1 cellular context compared by ENCODE assay signal in genomic region chr12:39442895-39443703, GRCh38.
TF ChIP-seq lines count a peak whose summit lies in the region.

A gene with protein sequence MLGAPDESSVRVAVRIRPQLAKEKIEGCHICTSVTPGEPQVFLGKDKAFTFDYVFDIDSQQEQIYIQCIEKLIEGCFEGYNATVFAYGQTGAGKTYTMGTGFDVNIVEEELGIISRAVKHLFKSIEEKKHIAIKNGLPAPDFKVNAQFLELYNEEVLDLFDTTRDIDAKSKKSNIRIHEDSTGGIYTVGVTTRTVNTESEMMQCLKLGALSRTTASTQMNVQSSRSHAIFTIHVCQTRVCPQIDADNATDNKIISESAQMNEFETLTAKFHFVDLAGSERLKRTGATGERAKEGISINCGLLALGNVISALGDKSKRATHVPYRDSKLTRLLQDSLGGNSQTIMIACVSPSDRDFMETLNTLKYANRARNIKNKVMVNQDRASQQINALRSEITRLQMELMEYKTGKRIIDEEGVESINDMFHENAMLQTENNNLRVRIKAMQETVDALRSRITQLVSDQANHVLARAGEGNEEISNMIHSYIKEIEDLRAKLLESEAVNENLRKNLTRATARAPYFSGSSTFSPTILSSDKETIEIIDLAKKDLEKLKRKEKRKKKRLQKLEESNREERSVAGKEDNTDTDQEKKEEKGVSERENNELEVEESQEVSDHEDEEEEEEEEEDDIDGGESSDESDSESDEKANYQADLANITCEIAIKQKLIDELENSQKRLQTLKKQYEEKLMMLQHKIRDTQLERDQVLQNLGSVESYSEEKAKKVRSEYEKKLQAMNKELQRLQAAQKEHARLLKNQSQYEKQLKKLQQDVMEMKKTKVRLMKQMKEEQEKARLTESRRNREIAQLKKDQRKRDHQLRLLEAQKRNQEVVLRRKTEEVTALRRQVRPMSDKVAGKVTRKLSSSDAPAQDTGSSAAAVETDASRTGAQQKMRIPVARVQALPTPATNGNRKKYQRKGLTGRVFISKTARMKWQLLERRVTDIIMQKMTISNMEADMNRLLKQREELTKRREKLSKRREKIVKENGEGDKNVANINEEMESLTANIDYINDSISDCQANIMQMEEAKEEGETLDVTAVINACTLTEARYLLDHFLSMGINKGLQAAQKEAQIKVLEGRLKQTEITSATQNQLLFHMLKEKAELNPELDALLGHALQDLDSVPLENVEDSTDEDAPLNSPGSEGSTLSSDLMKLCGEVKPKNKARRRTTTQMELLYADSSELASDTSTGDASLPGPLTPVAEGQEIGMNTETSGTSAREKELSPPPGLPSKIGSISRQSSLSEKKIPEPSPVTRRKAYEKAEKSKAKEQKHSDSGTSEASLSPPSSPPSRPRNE (N-terminal part only) (minus strand): TSS chr12:39443120. CDS start chr12:39442970, 150 bp downstream.

TF ChIP-seq in K562, 482 proteins besides CTCF, POLR2A, EP300 and RAD21 (continued from another document and continues in another):
- TF ChIP-seq ZNF518B (CRISPR knock-in tag; IDR thresholded peaks at IDR 0.05) (no peak), MAZ (CRISPR knock-in tag; conservative IDR thresholded peaks at IDR 0.05 in 1 of 2, IDR thresholded peaks at IDR 0.05 in 1 of 2) (peak; percentile 95 to 97), RBM34 (IDR thresholded peaks at IDR 0.05; ENCODE audit: borderline replicate concordance, insufficient read depth, low read length) (no peak), ESRRB (CRISPR knock-in tag; IDR thresholded peaks at IDR 0.05; ENCODE audit: borderline replicate concordance) (no peak), POLR2B (IDR thresholded peaks at IDR 0.05; ENCODE audit: low read depth, partially characterized antibody) (peak; percentile 62), DDX20 (tag; IDR thresholded peaks at IDR 0.05; ENCODE audit: low read depth) (no peak), GATAD2B (IDR thresholded peaks at IDR 0.05; ENCODE audit: borderline replicate concordance) (0 out of 2 replicates have a peak, but pooled peaks have one; percentile 66), EZH2 (IDR thresholded peaks at IDR 0.05; ENCODE audit: borderline replicate concordance, low read depth, low read length) (no peak), HNRNPLL (IDR thresholded peaks at IDR 0.05; ENCODE audit: low read depth, low read length, poor library complexity, severe bottlenecking) (no peak), ZBTB12 (CRISPR knock-in tag; IDR thresholded peaks at IDR 0.05) (no peak), BRD4 (IDR thresholded peaks at IDR 0.05) (no peak), ILK (tag; IDR thresholded peaks at IDR 0.05; ENCODE audit: borderline replicate concordance, low read depth) (no peak), RBFOX2 (IDR thresholded peaks at IDR 0.05; ENCODE audit: low read depth, low read length) (peak; percentile 99), FOSL1 (tag; conservative IDR thresholded peaks at IDR 0.05) (peak; percentile 83), SRF (CRISPR knock-in tag; IDR thresholded peaks at IDR 0.05) (peak in 1 of 2 experiments; percentile 38; a peak in 1 of 4 replicates), SP2 (IDR thresholded peaks at IDR 0.05; ENCODE audit: extremely low read depth, low read depth, low read length, poor library complexity, severe bottlenecking) (no peak), MCM5 (IDR thresholded peaks at IDR 0.05; ENCODE audit: low read depth) (no peak), ZNF239 (CRISPR knock-in tag; IDR thresholded peaks at IDR 0.05) (0 out of 2 replicates have a peak, but pooled peaks have one; percentile 13), SNRNP70 (optimal IDR thresholded peaks at IDR 0.05; ENCODE audit: low read depth, low read length) (no peak), RERE (CRISPR knock-in tag; IDR thresholded peaks at IDR 0.05; ENCODE audit: borderline replicate concordance) (0 out of 2 replicates have a peak, but pooled peaks have one; percentile 50), RBM39 (optimal IDR thresholded peaks at IDR 0.05; ENCODE audit: low read depth, low read length) (no peak), NR4A1 (CRISPR knock-in tag; IDR thresholded peaks at IDR 0.05) (no peak), NR4A1 (tag; IDR thresholded peaks at IDR 0.05) (no peak; the same call in 1 of the 2 replicates), NR2C2 (CRISPR knock-in tag; IDR thresholded peaks at IDR 0.05) (no peak), NR2C2 (tag; IDR thresholded peaks at IDR 0.05) (peak; percentile 62; the same call in 1 of the 2 replicates)
- TF ChIP-seq, protein P1, sequence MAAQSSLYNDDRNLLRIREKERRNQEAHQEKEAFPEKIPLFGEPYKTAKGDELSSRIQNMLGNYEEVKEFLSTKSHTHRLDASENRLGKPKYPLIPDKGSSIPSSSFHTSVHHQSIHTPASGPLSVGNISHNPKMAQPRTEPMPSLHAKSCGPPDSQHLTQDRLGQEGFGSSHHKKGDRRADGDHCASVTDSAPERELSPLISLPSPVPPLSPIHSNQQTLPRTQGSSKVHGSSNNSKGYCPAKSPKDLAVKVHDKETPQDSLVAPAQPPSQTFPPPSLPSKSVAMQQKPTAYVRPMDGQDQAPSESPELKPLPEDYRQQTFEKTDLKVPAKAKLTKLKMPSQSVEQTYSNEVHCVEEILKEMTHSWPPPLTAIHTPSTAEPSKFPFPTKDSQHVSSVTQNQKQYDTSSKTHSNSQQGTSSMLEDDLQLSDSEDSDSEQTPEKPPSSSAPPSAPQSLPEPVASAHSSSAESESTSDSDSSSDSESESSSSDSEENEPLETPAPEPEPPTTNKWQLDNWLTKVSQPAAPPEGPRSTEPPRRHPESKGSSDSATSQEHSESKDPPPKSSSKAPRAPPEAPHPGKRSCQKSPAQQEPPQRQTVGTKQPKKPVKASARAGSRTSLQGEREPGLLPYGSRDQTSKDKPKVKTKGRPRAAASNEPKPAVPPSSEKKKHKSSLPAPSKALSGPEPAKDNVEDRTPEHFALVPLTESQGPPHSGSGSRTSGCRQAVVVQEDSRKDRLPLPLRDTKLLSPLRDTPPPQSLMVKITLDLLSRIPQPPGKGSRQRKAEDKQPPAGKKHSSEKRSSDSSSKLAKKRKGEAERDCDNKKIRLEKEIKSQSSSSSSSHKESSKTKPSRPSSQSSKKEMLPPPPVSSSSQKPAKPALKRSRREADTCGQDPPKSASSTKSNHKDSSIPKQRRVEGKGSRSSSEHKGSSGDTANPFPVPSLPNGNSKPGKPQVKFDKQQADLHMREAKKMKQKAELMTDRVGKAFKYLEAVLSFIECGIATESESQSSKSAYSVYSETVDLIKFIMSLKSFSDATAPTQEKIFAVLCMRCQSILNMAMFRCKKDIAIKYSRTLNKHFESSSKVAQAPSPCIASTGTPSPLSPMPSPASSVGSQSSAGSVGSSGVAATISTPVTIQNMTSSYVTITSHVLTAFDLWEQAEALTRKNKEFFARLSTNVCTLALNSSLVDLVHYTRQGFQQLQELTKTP (IDR thresholded peaks at IDR 0.05; ENCODE audit: low read depth in 1 of 2, partially characterized antibody in 2 of 2) = no peak
- TF ChIP-seq, protein P2, sequence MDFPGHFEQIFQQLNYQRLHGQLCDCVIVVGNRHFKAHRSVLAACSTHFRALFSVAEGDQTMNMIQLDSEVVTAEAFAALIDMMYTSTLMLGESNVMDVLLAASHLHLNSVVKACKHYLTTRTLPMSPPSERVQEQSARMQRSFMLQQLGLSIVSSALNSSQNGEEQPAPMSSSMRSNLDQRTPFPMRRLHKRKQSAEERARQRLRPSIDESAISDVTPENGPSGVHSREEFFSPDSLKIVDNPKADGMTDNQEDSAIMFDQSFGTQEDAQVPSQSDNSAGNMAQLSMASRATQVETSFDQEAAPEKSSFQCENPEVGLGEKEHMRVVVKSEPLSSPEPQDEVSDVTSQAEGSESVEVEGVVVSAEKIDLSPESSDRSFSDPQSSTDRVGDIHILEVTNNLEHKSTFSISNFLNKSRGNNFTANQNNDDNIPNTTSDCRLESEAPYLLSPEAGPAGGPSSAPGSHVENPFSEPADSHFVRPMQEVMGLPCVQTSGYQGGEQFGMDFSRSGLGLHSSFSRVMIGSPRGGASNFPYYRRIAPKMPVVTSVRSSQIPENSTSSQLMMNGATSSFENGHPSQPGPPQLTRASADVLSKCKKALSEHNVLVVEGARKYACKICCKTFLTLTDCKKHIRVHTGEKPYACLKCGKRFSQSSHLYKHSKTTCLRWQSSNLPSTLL (IDR thresholded peaks at IDR 0.05) = no peak
- TF ChIP-seq, protein P3, sequence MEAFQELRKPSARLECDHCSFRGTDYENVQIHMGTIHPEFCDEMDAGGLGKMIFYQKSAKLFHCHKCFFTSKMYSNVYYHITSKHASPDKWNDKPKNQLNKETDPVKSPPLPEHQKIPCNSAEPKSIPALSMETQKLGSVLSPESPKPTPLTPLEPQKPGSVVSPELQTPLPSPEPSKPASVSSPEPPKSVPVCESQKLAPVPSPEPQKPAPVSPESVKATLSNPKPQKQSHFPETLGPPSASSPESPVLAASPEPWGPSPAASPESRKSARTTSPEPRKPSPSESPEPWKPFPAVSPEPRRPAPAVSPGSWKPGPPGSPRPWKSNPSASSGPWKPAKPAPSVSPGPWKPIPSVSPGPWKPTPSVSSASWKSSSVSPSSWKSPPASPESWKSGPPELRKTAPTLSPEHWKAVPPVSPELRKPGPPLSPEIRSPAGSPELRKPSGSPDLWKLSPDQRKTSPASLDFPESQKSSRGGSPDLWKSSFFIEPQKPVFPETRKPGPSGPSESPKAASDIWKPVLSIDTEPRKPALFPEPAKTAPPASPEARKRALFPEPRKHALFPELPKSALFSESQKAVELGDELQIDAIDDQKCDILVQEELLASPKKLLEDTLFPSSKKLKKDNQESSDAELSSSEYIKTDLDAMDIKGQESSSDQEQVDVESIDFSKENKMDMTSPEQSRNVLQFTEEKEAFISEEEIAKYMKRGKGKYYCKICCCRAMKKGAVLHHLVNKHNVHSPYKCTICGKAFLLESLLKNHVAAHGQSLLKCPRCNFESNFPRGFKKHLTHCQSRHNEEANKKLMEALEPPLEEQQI (IDR thresholded peaks at IDR 0.05) = no peak
